Comparison of ENCODE assay signal across 21 cellular contexts in genomic region chr10:102109166-102110116, GRCh38. TPM values are rescaled to one million over a fixed set of nuclear protein-coding genes. Genes with fewer than 3 reads are reported as not detected.
DNase-seq lines count a peak whose midpoint lies in the region; TF ChIP-seq lines count a peak whose summit lies in the region.
"Had no signal": no experiment of that assay in that cellular context is flagged by ENCODE, and none has a peak within 500 bp of the region (broad histone marks: within the 10 kb centered on the region; RNA-seq: fewer than 3 reads in every experiment).

No MANE protein-coding gene starts in this region.

- H3K27ac ChIP-seq in H9 (ENCODE audit: insufficient read length, low read depth, low read length), result no peak overlapping the region
- H3K27ac ChIP-seq: coronary artery, esophagus squamous epithelium, Peyer's patch, prostate gland, SJSA1, transverse colon had no signal

- peak overlapping the region in 2 of 3 experiments; percentile 24 to 86; a peak in 2 of 7 replicates for H3K27ac Mint-ChIP-seq in H9
- peak overlapping the region; percentile 12 for H3K27ac Mint-ChIP-seq in dendritic cell treated with granulocyte-macrophage colony-stimulating factor and Interleukin-4, amounts not matched to agents 40 ng/mL and 50 ng/mL, for 4 days
- H3K27ac Mint-ChIP-seq: activated naive CD4-positive, alpha-beta T cell treated with anti-CD3 and anti-CD28 coated beads for 36 hours; activated T-cell treated with anti-CD3 and anti-CD28 coated beads, Interleukin-2, amount 50 U/mL, for 72 hours had no signal

- H2AK5ac ChIP-seq in H9 (ENCODE audit: insufficient read length, low read length), result no peak overlapping the region

- no peak overlapping the region for H2BK12ac ChIP-seq in H9 (ENCODE audit: insufficient read length, low read depth, low read length)

- H3K4me1 ChIP-seq in H9 (ENCODE audit: insufficient read depth, low read length), result peaks cover 7% of the 10 kb centered on the region

- DNase-seq in H9 (no peak), nucleus accumbens (lab: John Stamatoyannopoulos, UW) (peak in 35 of 56 donors; percentile 6 to 84 (median 49)), activated gamma-delta T cell (lab: John Stamatoyannopoulos, UW) (no peak), iPS-NIHi7 (ENCODE audit: extremely low spot score) (no peak)
- DNase-seq: activated naive CD4-positive, alpha-beta T cell treated with anti-CD3 and anti-CD28 coated beads for 36 hours; activated T-cell treated with anti-CD3 and anti-CD28 coated beads, Interleukin-2, amount 50 U/mL, for 72 hours; amygdala; CD4-positive, alpha-beta memory T cell; DMS 273 treated with DMSO at 0.1 percent for 48 hours; esophagus squamous epithelium; islet precursor cell; NCI-H1092; NCI-H187 treated with DMSO at 0.1 percent for 48 hours; NCI-H526 treated with DMSO at 0.1 percent for 48 hours; Peyer's patch; transverse colon had no signal

- H2BK5ac ChIP-seq in H9 (ENCODE audit: insufficient read length, low read length), result no peak overlapping the region

- intact Hi-C loops in dendritic cell treated with granulocyte-macrophage colony-stimulating factor and Interleukin-4, amounts not matched to agents 40 ng/mL and 50 ng/mL, for 4 days (cut with micrococcal nuclease), result no loop called here

- no peak overlapping the region for H2BK15ac ChIP-seq in H9 (ENCODE audit: low read depth, low read length)

- H3K23me2 ChIP-seq in H9 (ENCODE audit: insufficient read length, low read depth, low read length, poor library complexity, severe bottlenecking), result peaks cover 11% of the 10 kb centered on the region

- no CpG with 5 or more reads among the region's 24 CpGs for WGBS in H9 (ENCODE audit: extremely low coverage, insufficient read length, low lambda C conversion rate)

- no peak overlapping the region for H3T11ph ChIP-seq in H9 (ENCODE audit: low read length)

- no peak overlapping the region for H3K23ac ChIP-seq in H9 (ENCODE audit: insufficient read length, low read depth, low read length)

- H3K9me3 ChIP-seq in H9 (ENCODE audit: control insufficient read depth, low read depth, low read length), result no peaks in the 10 kb centered on the region
- H3K9me3 ChIP-seq: esophagus squamous epithelium, Peyer's patch, prostate gland, SJSA1, transverse colon had no signal

- no peak overlapping the region for H4K8ac ChIP-seq in H9 (replicated peaks; ENCODE audit: insufficient read length, low read depth, low read length)

- no peak overlapping the region for H4K5ac ChIP-seq in H9 (ENCODE audit: insufficient read length, low read depth, low read length)

- no peak overlapping the region for H3K4me2 ChIP-seq in H9 (ENCODE audit: insufficient read depth, insufficient read length, low read length)

- no peak overlapping the region for H2BK20ac ChIP-seq in H9 (ENCODE audit: low read depth, low read length, poor library complexity, severe bottlenecking)

- no peak overlapping the region for H3K56ac ChIP-seq in H9 (ENCODE audit: insufficient read length, low read depth, low read length)

- TF ChIP-seq CTCF in H9 (conservative IDR thresholded peaks at IDR 0.05), result no peak

- H3K27me3 ChIP-seq in H9 (ENCODE audit: insufficient read depth, low read length), result no peaks in the 10 kb centered on the region
- H3K27me3 ChIP-seq: esophagus squamous epithelium, Peyer's patch, SJSA1, transverse colon had no signal

- peaks cover 3% of the 10 kb centered on the region for H4K20me1 ChIP-seq in H9 (ENCODE audit: control insufficient read depth, insufficient read depth, insufficient read length)

- H3K79me2 ChIP-seq in H9 (ENCODE audit: insufficient read depth, low read length), result peaks cover 19% of the 10 kb centered on the region; the same call in 1 of the 2 replicates

- no peak overlapping the region for H3K9ac ChIP-seq in H9 (ENCODE audit: extremely low read depth, insufficient read length, low read length)

- H3K36me3 Mint-ChIP-seq in H9 (ENCODE audit: insufficient read depth in 1 of 3, low read depth in 3 of 3), result peaks cover 38 to 56% (median 55%) of the 10 kb centered on the region in 3 experiments
- H3K36me3 Mint-ChIP-seq in dendritic cell treated with granulocyte-macrophage colony-stimulating factor and Interleukin-4, amounts not matched to agents 40 ng/mL and 50 ng/mL, for 4 days (ENCODE audit: low read depth), result peaks cover 55% of the 10 kb centered on the region
- H3K36me3 Mint-ChIP-seq: IgD-negative memory B cell had no signal

- no peak overlapping the region for H4K91ac ChIP-seq in H9 (ENCODE audit: insufficient read length, low read depth, low read length)

- H2BK120ac ChIP-seq in H9 (ENCODE audit: low read depth, low read length, poor library complexity, severe bottlenecking), result no peak overlapping the region

- H3K4ac ChIP-seq in H9 (ENCODE audit: low read depth, low read length), result no peak overlapping the region

- no peak overlapping the region for H3K14ac ChIP-seq in H9 (ENCODE audit: insufficient read depth, low read length)

- peaks cover 8% of the 10 kb centered on the region for H3K79me1 ChIP-seq in H9 (ENCODE audit: insufficient read depth, low read depth, low read length, poor library complexity, severe bottlenecking)

- no peaks in the 10 kb centered on the region for H3K27me3 Mint-ChIP-seq in H9 (ENCODE audit: low read depth)
- H3K27me3 Mint-ChIP-seq in dendritic cell treated with granulocyte-macrophage colony-stimulating factor and Interleukin-4, amounts not matched to agents 40 ng/mL and 50 ng/mL, for 4 days, result no peaks in the 10 kb centered on the region
- H3K27me3 Mint-ChIP-seq: CD4-positive, alpha-beta memory T cell; IgD-negative memory B cell had no signal

- peaks cover 18 to 24% of the 10 kb centered on the region in 2 experiments for H3K4me1 Mint-ChIP-seq in H9
- peaks cover 30% of the 10 kb centered on the region for H3K4me1 Mint-ChIP-seq in dendritic cell treated with granulocyte-macrophage colony-stimulating factor and Interleukin-4, amounts not matched to agents 40 ng/mL and 50 ng/mL, for 4 days (ENCODE audit: low read depth)

- no peaks in the 10 kb centered on the region for H3K9me3 Mint-ChIP-seq in H9
- no peaks in the 10 kb centered on the region for H3K9me3 Mint-ChIP-seq in dendritic cell treated with granulocyte-macrophage colony-stimulating factor and Interleukin-4, amounts not matched to agents 40 ng/mL and 50 ng/mL, for 4 days
- H3K9me3 Mint-ChIP-seq: activated naive CD4-positive, alpha-beta T cell treated with anti-CD3 and anti-CD28 coated beads for 36 hours; activated T-cell treated with anti-CD3 and anti-CD28 coated beads, Interleukin-2, amount 50 U/mL, for 72 hours; CD4-positive, alpha-beta memory T cell; IgD-negative memory B cell had no signal

- H3K18ac ChIP-seq in H9 (ENCODE audit: insufficient read length, low read depth, low read length), result no peak overlapping the region

- H2AFZ ChIP-seq in H9 (ENCODE audit: low read length), result no peak overlapping the region

- H3K4me3 Mint-ChIP-seq in H9, result no peak overlapping the region
- no peak overlapping the region for H3K4me3 Mint-ChIP-seq in dendritic cell treated with granulocyte-macrophage colony-stimulating factor and Interleukin-4, amounts not matched to agents 40 ng/mL and 50 ng/mL, for 4 days
- H3K4me3 Mint-ChIP-seq: activated naive CD4-positive, alpha-beta T cell treated with anti-CD3 and anti-CD28 coated beads for 36 hours; activated T-cell treated with anti-CD3 and anti-CD28 coated beads, Interleukin-2, amount 50 U/mL, for 72 hours; CD4-positive, alpha-beta memory T cell; IgD-negative memory B cell had no signal

RNA-seq across cellular contexts. Expression of gene LDB1, which starts 10.7 kb away (rescaled TPM):
- 79.2 and 80.5 TPM in 2 replicates for total RNA-seq in H9 (2021)

RNA-seq across cellular contexts. Expression of gene PPRC1, which starts 23.4 kb away (rescaled TPM):
- total RNA-seq in H9 (2021), result 111 and 121 TPM in 2 replicates

RNA-seq across cellular contexts. Expression of gene NOLC1, which starts 42.7 kb away (rescaled TPM):
- total RNA-seq in H9 (2021), result 168 and 171 TPM in 2 replicates

RNA-seq across cellular contexts. Expression of gene HPS6, which starts 44.3 kb away (rescaled TPM):
- 18.4 and 18.7 TPM in 2 replicates for total RNA-seq in H9 (2021)

RNA-seq across cellular contexts. Expression of gene ARMH3, which starts 53.5 kb away (rescaled TPM):
- 18.5 and 20.4 TPM in 2 replicates for total RNA-seq in H9 (2021)

Comparison
In these comparisons a context has a peak if more than half of its experiments do, and no peak if none do; other contexts are left out.
1. DNase-seq: peak in nucleus accumbens (35 of 56); none in H9 (single experiment), activated gamma-delta T cell (single experiment) and iPS-NIHi7 (single experiment).